ENCODE assay signal across 1 cellular context in the genomic region with DNA sequence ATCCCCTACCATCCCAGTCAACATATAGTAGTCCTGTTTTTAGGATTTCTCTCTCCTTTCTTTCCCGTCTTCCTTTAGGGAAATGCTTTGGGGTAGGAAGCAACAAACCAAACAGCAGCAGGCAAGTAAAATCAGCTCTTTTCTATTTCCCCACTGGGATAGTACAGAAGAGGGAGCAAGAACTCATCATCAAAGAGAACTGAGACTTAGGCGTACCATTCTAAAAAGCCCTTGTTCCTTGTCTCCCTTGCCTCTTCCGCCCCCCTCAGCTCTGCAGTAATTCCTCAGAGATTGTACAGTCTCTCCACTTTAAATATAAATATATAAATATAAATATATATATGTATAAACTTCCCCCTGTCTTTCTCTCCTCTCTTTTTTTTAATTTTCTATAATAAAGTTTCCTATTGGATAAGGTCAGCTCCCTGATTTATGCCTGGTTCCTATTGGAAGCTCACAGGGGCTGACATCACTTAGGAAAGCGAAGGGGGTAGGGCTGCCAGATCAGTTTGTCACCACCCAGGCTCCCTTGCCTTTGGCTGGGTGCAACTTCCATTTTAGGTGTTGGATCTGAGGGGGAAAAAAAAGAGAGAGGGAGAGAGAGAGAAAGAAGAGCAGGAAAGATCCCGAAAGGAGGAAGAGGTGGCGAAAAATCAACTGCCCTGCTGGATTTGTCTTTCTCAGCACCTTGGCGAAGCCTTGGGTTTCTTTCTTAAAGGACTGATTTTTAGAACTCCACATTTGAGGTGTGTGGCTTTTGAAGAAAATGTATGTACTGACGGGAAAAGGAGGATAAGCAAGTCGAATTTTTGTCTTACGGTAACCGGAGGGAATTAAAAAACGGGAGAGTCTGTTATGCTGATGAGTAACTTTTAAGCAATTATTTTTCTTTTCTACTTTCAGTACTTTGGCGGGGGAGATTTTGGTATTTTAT.
TF ChIP-seq lines count a peak whose summit lies in the region.

A gene with protein sequence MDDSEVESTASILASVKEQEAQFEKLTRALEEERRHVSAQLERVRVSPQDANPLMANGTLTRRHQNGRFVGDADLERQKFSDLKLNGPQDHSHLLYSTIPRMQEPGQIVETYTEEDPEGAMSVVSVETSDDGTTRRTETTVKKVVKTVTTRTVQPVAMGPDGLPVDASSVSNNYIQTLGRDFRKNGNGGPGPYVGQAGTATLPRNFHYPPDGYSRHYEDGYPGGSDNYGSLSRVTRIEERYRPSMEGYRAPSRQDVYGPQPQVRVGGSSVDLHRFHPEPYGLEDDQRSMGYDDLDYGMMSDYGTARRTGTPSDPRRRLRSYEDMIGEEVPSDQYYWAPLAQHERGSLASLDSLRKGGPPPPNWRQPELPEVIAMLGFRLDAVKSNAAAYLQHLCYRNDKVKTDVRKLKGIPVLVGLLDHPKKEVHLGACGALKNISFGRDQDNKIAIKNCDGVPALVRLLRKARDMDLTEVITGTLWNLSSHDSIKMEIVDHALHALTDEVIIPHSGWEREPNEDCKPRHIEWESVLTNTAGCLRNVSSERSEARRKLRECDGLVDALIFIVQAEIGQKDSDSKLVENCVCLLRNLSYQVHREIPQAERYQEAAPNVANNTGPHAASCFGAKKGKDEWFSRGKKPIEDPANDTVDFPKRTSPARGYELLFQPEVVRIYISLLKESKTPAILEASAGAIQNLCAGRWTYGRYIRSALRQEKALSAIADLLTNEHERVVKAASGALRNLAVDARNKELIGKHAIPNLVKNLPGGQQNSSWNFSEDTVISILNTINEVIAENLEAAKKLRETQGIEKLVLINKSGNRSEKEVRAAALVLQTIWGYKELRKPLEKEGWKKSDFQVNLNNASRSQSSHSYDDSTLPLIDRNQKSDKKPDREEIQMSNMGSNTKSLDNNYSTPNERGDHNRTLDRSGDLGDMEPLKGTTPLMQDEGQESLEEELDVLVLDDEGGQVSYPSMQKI (plus strand): TSS at position 502 of the 934 bp plus-strand sequence. CDS start 29,677 bp downstream, outside the sequence.

TF ChIP-seq in K562, 482 proteins besides CTCF, POLR2A, EP300 and RAD21 (continues in another document):
- TF ChIP-seq BACH1 (tag; IDR thresholded peaks at IDR 0.05): no peak; the same call in 1 of the 2 replicates
- 0 out of 2 replicates have a peak, but pooled peaks have one; percentile 26 for TF ChIP-seq MECOM (CRISPR knock-in tag; IDR thresholded peaks at IDR 0.05)
- peak in 1 of 2 experiments; percentile 74; a peak in 1 of 4 replicates for TF ChIP-seq ZNF639 (CRISPR knock-in tag; conservative IDR thresholded peaks at IDR 0.05 in 1 of 2, IDR thresholded peaks at IDR 0.05 in 1 of 2)
- peak; percentile 91 for TF ChIP-seq RBM25 (IDR thresholded peaks at IDR 0.05; ENCODE audit: low read depth, low read length, severe bottlenecking)
- no peak for TF ChIP-seq CBX3 (IDR thresholded peaks at IDR 0.05; ENCODE audit: borderline replicate concordance in 1 of 2, low read length in 2 of 2)
- TF ChIP-seq RBM15 (IDR thresholded peaks at IDR 0.05; ENCODE audit: insufficient read depth, low read length): no peak
- TF ChIP-seq, protein P1, sequence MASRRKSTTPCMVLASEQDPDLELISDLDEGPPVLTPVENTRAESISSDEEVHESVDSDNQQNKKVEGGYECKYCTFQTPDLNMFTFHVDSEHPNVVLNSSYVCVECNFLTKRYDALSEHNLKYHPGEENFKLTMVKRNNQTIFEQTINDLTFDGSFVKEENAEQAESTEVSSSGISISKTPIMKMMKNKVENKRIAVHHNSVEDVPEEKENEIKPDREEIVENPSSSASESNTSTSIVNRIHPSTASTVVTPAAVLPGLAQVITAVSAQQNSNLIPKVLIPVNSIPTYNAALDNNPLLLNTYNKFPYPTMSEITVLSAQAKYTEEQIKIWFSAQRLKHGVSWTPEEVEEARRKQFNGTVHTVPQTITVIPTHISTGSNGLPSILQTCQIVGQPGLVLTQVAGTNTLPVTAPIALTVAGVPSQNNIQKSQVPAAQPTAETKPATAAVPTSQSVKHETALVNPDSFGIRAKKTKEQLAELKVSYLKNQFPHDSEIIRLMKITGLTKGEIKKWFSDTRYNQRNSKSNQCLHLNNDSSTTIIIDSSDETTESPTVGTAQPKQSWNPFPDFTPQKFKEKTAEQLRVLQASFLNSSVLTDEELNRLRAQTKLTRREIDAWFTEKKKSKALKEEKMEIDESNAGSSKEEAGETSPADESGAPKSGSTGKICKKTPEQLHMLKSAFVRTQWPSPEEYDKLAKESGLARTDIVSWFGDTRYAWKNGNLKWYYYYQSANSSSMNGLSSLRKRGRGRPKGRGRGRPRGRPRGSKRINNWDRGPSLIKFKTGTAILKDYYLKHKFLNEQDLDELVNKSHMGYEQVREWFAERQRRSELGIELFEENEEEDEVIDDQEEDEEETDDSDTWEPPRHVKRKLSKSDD (conservative IDR thresholded peaks at IDR 0.05; ENCODE audit: low read length): no peak
- TF ChIP-seq MCM5 (IDR thresholded peaks at IDR 0.05; ENCODE audit: low read depth): no peak
- TF ChIP-seq SMC3 (conservative IDR thresholded peaks at IDR 0.05; ENCODE audit: insufficient read depth, low read depth, low read length): no peak
- TF ChIP-seq ZNF324 (CRISPR knock-in tag; IDR thresholded peaks at IDR 0.05): no peak
- TF ChIP-seq MCM7 (IDR thresholded peaks at IDR 0.05): no peak
- TF ChIP-seq DPF2 (IDR thresholded peaks at IDR 0.05): no peak; the same call in 1 of the 2 replicates
- TF ChIP-seq, protein P2, sequence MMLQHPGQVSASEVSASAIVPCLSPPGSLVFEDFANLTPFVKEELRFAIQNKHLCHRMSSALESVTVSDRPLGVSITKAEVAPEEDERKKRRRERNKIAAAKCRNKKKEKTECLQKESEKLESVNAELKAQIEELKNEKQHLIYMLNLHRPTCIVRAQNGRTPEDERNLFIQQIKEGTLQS (IDR thresholded peaks at IDR 0.05): peak; percentile 87
- TF ChIP-seq, protein P2 (CRISPR knock-in tag; conservative IDR thresholded peaks at IDR 0.05): no peak
- TF ChIP-seq SIX5 (IDR thresholded peaks at IDR 0.05; ENCODE audit: borderline replicate concordance in 1 of 2, insufficient read depth in 1 of 2, low read depth in 1 of 2, low read length in 2 of 2): no peak
- TF ChIP-seq NR1H2 (CRISPR knock-in tag; IDR thresholded peaks at IDR 0.05): no peak
- TF ChIP-seq ELF2 (CRISPR knock-in tag; IDR thresholded peaks at IDR 0.05): no peak
- TF ChIP-seq NEUROD1 (IDR thresholded peaks at IDR 0.05; ENCODE audit: borderline replicate concordance, low read depth, low read length, partially characterized antibody): peak; percentile 73
- 0 out of 4 replicates have a peak, but pooled peaks of 1 of the 2 experiments have one; percentile 27 for TF ChIP-seq RCOR1 (IDR thresholded peaks at IDR 0.05; ENCODE audit: borderline replicate concordance in 1 of 2, low read depth in 2 of 2, low read length in 2 of 2)
- TF ChIP-seq EP400 (IDR thresholded peaks at IDR 0.05): peak; percentile 86
- TF ChIP-seq, protein P3, sequence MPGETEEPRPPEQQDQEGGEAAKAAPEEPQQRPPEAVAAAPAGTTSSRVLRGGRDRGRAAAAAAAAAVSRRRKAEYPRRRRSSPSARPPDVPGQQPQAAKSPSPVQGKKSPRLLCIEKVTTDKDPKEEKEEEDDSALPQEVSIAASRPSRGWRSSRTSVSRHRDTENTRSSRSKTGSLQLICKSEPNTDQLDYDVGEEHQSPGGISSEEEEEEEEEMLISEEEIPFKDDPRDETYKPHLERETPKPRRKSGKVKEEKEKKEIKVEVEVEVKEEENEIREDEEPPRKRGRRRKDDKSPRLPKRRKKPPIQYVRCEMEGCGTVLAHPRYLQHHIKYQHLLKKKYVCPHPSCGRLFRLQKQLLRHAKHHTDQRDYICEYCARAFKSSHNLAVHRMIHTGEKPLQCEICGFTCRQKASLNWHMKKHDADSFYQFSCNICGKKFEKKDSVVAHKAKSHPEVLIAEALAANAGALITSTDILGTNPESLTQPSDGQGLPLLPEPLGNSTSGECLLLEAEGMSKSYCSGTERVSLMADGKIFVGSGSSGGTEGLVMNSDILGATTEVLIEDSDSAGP (CRISPR knock-in tag; IDR thresholded peaks at IDR 0.05): no peak
- no peak for TF ChIP-seq PYGO2 (tag; IDR thresholded peaks at IDR 0.05)
- TF ChIP-seq FOXJ2 (tag; IDR thresholded peaks at IDR 0.05): no peak
- TF ChIP-seq, protein P4, sequence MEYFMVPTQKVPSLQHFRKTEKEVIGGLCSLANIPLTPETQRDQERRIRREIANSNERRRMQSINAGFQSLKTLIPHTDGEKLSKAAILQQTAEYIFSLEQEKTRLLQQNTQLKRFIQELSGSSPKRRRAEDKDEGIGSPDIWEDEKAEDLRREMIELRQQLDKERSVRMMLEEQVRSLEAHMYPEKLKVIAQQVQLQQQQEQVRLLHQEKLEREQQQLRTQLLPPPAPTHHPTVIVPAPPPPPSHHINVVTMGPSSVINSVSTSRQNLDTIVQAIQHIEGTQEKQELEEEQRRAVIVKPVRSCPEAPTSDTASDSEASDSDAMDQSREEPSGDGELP (CRISPR knock-in tag; IDR thresholded peaks at IDR 0.05; ENCODE audit: borderline replicate concordance): no peak
- TF ChIP-seq DNMT1 (IDR thresholded peaks at IDR 0.05): no peak
- TF ChIP-seq POLR2AphosphoS2 (IDR thresholded peaks at IDR 0.05; ENCODE audit: low read length): 0 out of 2 replicates have a peak, but pooled peaks have one; percentile 71
- 0 out of 2 replicates have a peak, but pooled peaks have one; percentile 44 for TF ChIP-seq MEF2D (tag; conservative IDR thresholded peaks at IDR 0.05; ENCODE audit: low read depth)
- no peak for TF ChIP-seq ZNF408 (CRISPR knock-in tag; IDR thresholded peaks at IDR 0.05; ENCODE audit: low read depth)
- TF ChIP-seq ZNF3 (CRISPR knock-in tag; IDR thresholded peaks at IDR 0.05): no peak
- no peak for TF ChIP-seq BRF1 (IDR thresholded peaks at IDR 0.05; ENCODE audit: borderline replicate concordance, extremely low read depth, insufficient read length)
- TF ChIP-seq, protein P5, sequence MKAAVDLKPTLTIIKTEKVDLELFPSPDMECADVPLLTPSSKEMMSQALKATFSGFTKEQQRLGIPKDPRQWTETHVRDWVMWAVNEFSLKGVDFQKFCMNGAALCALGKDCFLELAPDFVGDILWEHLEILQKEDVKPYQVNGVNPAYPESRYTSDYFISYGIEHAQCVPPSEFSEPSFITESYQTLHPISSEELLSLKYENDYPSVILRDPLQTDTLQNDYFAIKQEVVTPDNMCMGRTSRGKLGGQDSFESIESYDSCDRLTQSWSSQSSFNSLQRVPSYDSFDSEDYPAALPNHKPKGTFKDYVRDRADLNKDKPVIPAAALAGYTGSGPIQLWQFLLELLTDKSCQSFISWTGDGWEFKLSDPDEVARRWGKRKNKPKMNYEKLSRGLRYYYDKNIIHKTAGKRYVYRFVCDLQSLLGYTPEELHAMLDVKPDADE (conservative IDR thresholded peaks at IDR 0.05; ENCODE audit: control insufficient read depth, low read depth, low read length): no peak
- TF ChIP-seq, protein P6, sequence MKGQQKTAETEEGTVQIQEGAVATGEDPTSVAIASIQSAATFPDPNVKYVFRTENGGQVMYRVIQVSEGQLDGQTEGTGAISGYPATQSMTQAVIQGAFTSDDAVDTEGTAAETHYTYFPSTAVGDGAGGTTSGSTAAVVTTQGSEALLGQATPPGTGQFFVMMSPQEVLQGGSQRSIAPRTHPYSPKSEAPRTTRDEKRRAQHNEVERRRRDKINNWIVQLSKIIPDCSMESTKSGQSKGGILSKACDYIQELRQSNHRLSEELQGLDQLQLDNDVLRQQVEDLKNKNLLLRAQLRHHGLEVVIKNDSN (CRISPR knock-in tag; IDR thresholded peaks at IDR 0.05): no peak
- no peak for TF ChIP-seq ERF (CRISPR knock-in tag; IDR thresholded peaks at IDR 0.05)
- no peak for TF ChIP-seq ZNF586 (CRISPR knock-in tag; conservative IDR thresholded peaks at IDR 0.05)
- no peak for TF ChIP-seq STAT5A (IDR thresholded peaks at IDR 0.05; ENCODE audit: borderline replicate concordance, low read length)
- TF ChIP-seq ID3 (CRISPR knock-in tag; IDR thresholded peaks at IDR 0.05): no peak
- TF ChIP-seq ID3 (tag; IDR thresholded peaks at IDR 0.05): no peak
- no peak for TF ChIP-seq KDM2B (CRISPR knock-in tag; IDR thresholded peaks at IDR 0.05)
- TF ChIP-seq POLR2G (IDR thresholded peaks at IDR 0.05; ENCODE audit: low read depth, low read length): peak; percentile 52; the same call in 1 of the 2 replicates
- TF ChIP-seq CREB3L1 (IDR thresholded peaks at IDR 0.05; ENCODE audit: borderline replicate concordance, low read depth): 0 out of 2 replicates have a peak, but pooled peaks have one; percentile 31
- TF ChIP-seq, protein P7, sequence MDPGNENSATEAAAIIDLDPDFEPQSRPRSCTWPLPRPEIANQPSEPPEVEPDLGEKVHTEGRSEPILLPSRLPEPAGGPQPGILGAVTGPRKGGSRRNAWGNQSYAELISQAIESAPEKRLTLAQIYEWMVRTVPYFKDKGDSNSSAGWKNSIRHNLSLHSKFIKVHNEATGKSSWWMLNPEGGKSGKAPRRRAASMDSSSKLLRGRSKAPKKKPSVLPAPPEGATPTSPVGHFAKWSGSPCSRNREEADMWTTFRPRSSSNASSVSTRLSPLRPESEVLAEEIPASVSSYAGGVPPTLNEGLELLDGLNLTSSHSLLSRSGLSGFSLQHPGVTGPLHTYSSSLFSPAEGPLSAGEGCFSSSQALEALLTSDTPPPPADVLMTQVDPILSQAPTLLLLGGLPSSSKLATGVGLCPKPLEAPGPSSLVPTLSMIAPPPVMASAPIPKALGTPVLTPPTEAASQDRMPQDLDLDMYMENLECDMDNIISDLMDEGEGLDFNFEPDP (CRISPR knock-in tag; IDR thresholded peaks at IDR 0.05): no peak
